20 cellular contexts compared by ENCODE assay signal in the genomic region with DNA sequence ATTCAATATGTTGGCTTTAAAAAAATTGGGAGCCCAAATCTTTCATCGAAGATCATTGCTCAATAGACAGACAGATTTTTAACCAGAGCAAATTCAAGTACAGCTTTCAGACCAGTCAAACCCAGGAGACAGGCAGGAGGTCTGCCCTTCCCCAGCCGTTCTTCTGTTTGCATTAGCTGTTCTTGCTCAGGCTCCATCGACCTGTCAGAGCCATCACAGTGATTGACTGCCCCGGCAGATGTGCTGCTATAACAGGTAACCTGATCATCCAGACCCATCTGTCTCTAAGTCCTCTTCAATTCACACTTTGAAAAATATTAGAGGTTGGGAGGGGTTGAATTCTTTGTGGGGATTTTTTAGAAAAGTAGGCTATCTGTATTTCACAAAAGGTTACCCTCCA.
A peak's percentile ranks its signal among the peaks of the same experiment; 100 is the strongest.
DNase-seq lines count a peak whose midpoint lies in the region; ATAC-seq and TF ChIP-seq lines count a peak whose summit lies in the region.
"Had no signal": no experiment of that assay in that cellular context is flagged by ENCODE, and none has a peak within 500 bp of the region (broad histone marks: within the 10 kb centered on the region; RNA-seq: fewer than 3 reads in every experiment).

No MANE protein-coding gene starts in this region.

- H3K4me1 Mint-ChIP-seq in stimulated activated naive B cell treated with anti-CD40 and anti-IgM and Interleukin-4, amounts not matched to agents 10 μg/mL and 1 μg/mL and 100 μg/mL, for 72 hours, result no peaks in the 10 kb centered on the region
- H3K4me1 Mint-ChIP-seq: central memory CD8-positive, alpha-beta T cell; memory B cell; T-cell had no signal

- H3K36me3 ChIP-seq in neural cell (ENCODE audit: insufficient read depth, low read length), result no peaks in the 10 kb centered on the region
- no peaks in the 10 kb centered on the region for H3K36me3 ChIP-seq in prostate gland
- H3K36me3 ChIP-seq: tibial artery had no signal

- no peaks in the 10 kb centered on the region for H3K9me3 Mint-ChIP-seq in stimulated activated naive B cell treated with anti-CD40 and anti-IgM and Interleukin-4, amounts not matched to agents 10 μg/mL and 1 μg/mL and 100 μg/mL, for 72 hours

- DNase-seq in NCI-H1092 (lab: John Stamatoyannopoulos, UW) (peak; percentile 72), NCI-H187 treated with DMSO at 0.1 percent for 48 hours (lab: John Stamatoyannopoulos, UW) (peak; percentile 97), NCI-H69 (lab: John Stamatoyannopoulos, UW) (peak; percentile 99), prostate gland (ENCODE audit: low spot score) (no peak)
- DNase-seq in stimulated activated naive B cell treated with anti-CD40 and anti-IgM and Interleukin-4, amounts not matched to agents 10 μg/mL and 1 μg/mL and 100 μg/mL, for 72 hours, result no peak
- DNase-seq: AML-193; amygdala; Karpas-422; naive thymus-derived CD8-positive, alpha-beta T cell; NCI-H2029; Right ventricle myocardium superior; stimulated activated CD4-positive, alpha-beta T cell treated with anti-CD3 and anti-CD28 coated beads, Interleukin-2, amount 100 ng/mL, for 24 hours; stimulated activated naive CD8-positive, alpha-beta T cell treated with anti-CD3 and anti-CD28 coated beads, Interleukin-15, Interleukin-2, amounts not matched to agents 100 U/mL and 50 U/mL, for 24 hours; T-cell; tibial artery had no signal

- TF ChIP-seq RAD21 in neural cell (conservative IDR thresholded peaks at IDR 0.05), result peak; percentile 31

- H3K4me3 Mint-ChIP-seq in stimulated activated naive B cell treated with anti-CD40 and anti-IgM and Interleukin-4, amounts not matched to agents 10 μg/mL and 1 μg/mL and 100 μg/mL, for 72 hours, result no peak overlapping the region
- H3K4me3 Mint-ChIP-seq: central memory CD8-positive, alpha-beta T cell; memory B cell; naive thymus-derived CD8-positive, alpha-beta T cell; T-cell had no signal

- H3K79me2 ChIP-seq in neural cell (replicated peaks; ENCODE audit: insufficient read depth, low read length), result peaks cover 74% of the 10 kb centered on the region
- H3K79me2 ChIP-seq: parathyroid adenoma had no signal

- no peak for ATAC-seq in stimulated activated naive B cell treated with anti-CD40 and anti-IgM and Interleukin-4, amounts not matched to agents 10 μg/mL and 1 μg/mL and 100 μg/mL, for 72 hours (replicated peaks)
- ATAC-seq in HG03354 (IDR thresholded peaks at IDR 0.05; ENCODE audit: poor library complexity, severe bottlenecking, unreplicated experiment), result no peak
- ATAC-seq: naive thymus-derived CD8-positive, alpha-beta T cell; stimulated activated naive CD8-positive, alpha-beta T cell treated with anti-CD3 and anti-CD28 coated beads, Interleukin-15, Interleukin-2, amounts not matched to agents 100 U/mL and 50 U/mL, for 24 hours; T-cell had no signal

- no peaks in the 10 kb centered on the region for H3K36me3 Mint-ChIP-seq in stimulated activated naive B cell treated with anti-CD40 and anti-IgM and Interleukin-4, amounts not matched to agents 10 μg/mL and 1 μg/mL and 100 μg/mL, for 72 hours
- H3K36me3 Mint-ChIP-seq: memory B cell; naive thymus-derived CD8-positive, alpha-beta T cell; T-cell had no signal

- no peak overlapping the region for H3K27ac Mint-ChIP-seq in stimulated activated naive B cell treated with anti-CD40 and anti-IgM and Interleukin-4, amounts not matched to agents 10 μg/mL and 1 μg/mL and 100 μg/mL, for 72 hours
- H3K27ac Mint-ChIP-seq: memory B cell; naive thymus-derived CD8-positive, alpha-beta T cell; T-cell had no signal

- no peaks in the 10 kb centered on the region for H3K27me3 Mint-ChIP-seq in stimulated activated naive B cell treated with anti-CD40 and anti-IgM and Interleukin-4, amounts not matched to agents 10 μg/mL and 1 μg/mL and 100 μg/mL, for 72 hours
- H3K27me3 Mint-ChIP-seq: central memory CD8-positive, alpha-beta T cell; memory B cell; naive thymus-derived CD8-positive, alpha-beta T cell; T-cell had no signal

- H3K9me3 ChIP-seq in neural cell (ENCODE audit: low read length) (no peaks in the 10 kb centered on the region), prostate gland (no peaks in the 10 kb centered on the region)
- H3K9me3 ChIP-seq: tibial artery had no signal

- peak overlapping the region; percentile 93 for H3K27ac ChIP-seq in neural cell (ENCODE audit: low read length)
- H3K27ac ChIP-seq in prostate gland, result no peak overlapping the region
- H3K27ac ChIP-seq: parathyroid adenoma, tibial artery had no signal

- H3K9ac ChIP-seq in neural cell (ENCODE audit: low read length), result peak overlapping the region; percentile 60
- H3K9ac ChIP-seq: parathyroid adenoma had no signal

- H3K4me1 ChIP-seq in prostate gland (replicated peaks), result no peaks in the 10 kb centered on the region
- H3K4me1 ChIP-seq: parathyroid adenoma, tibial artery had no signal

- no peaks in the 10 kb centered on the region for H3F3A ChIP-seq in neural cell (ENCODE audit: insufficient read depth, low read length, poor library complexity, severe bottlenecking)

- H3K27me3 ChIP-seq in neural cell (ENCODE audit: insufficient read depth, low read depth, low read length) (no peaks in the 10 kb centered on the region), prostate gland (replicated peaks; ENCODE audit: insufficient read depth) (no peaks in the 10 kb centered on the region)
- H3K27me3 ChIP-seq: tibial artery had no signal

- no peak for TF ChIP-seq POLR2A in prostate gland (IDR thresholded peaks at IDR 0.05)

- peak; percentile 96 for TF ChIP-seq EP300 in neural cell (conservative IDR thresholded peaks at IDR 0.05; ENCODE audit: poor library complexity, severe bottlenecking)

- intact Hi-C loops in prostate gland (cut with DNase I), result no loop called here

- H4K20me1 ChIP-seq in neural cell (ENCODE audit: insufficient read depth), result no peaks in the 10 kb centered on the region

- H3K4me3 ChIP-seq in neural cell (ENCODE audit: low read length) (peak overlapping the region; percentile 54), prostate gland (no peak overlapping the region)
- H3K4me3 ChIP-seq: tibial artery had no signal

- 28% methylated on average over 4 of the region's 4 CpGs for WGBS in prostate gland

- H3K4me2 ChIP-seq in neural cell (ENCODE audit: low read length), result peak overlapping the region; percentile 69

- no peak overlapping the region for H2AFZ ChIP-seq in neural cell (ENCODE audit: low read depth, low read length)
- H2AFZ ChIP-seq: parathyroid adenoma had no signal

- no peak for TF ChIP-seq CTCF in neural cell (IDR thresholded peaks at IDR 0.05; ENCODE audit: poor library complexity, severe bottlenecking)
- no peak for TF ChIP-seq CTCF in prostate gland (IDR thresholded peaks at IDR 0.05)

- no peaks in the 10 kb centered on the region for H3K9me2 ChIP-seq in neural cell (ENCODE audit: insufficient read depth, low read length)

TF ChIP-seq in neural cell, 6 proteins besides CTCF, POLR2A, EP300 and RAD21:
- TF ChIP-seq SMC3 (conservative IDR thresholded peaks at IDR 0.05; ENCODE audit: poor library complexity) (no peak), EZH2 (IDR thresholded peaks at IDR 0.05; ENCODE audit: borderline replicate concordance, insufficient read depth, low read length, poor library complexity, severe bottlenecking) (no peak), POLR2AphosphoS5 (IDR thresholded peaks at IDR 0.05) (peak; percentile 88), MXI1 (conservative IDR thresholded peaks at IDR 0.05; ENCODE audit: poor library complexity, severe bottlenecking) (no peak), TAF1 (IDR thresholded peaks at IDR 0.05; ENCODE audit: low read depth) (peak; percentile 55)
- TF ChIP-seq, protein P1, sequence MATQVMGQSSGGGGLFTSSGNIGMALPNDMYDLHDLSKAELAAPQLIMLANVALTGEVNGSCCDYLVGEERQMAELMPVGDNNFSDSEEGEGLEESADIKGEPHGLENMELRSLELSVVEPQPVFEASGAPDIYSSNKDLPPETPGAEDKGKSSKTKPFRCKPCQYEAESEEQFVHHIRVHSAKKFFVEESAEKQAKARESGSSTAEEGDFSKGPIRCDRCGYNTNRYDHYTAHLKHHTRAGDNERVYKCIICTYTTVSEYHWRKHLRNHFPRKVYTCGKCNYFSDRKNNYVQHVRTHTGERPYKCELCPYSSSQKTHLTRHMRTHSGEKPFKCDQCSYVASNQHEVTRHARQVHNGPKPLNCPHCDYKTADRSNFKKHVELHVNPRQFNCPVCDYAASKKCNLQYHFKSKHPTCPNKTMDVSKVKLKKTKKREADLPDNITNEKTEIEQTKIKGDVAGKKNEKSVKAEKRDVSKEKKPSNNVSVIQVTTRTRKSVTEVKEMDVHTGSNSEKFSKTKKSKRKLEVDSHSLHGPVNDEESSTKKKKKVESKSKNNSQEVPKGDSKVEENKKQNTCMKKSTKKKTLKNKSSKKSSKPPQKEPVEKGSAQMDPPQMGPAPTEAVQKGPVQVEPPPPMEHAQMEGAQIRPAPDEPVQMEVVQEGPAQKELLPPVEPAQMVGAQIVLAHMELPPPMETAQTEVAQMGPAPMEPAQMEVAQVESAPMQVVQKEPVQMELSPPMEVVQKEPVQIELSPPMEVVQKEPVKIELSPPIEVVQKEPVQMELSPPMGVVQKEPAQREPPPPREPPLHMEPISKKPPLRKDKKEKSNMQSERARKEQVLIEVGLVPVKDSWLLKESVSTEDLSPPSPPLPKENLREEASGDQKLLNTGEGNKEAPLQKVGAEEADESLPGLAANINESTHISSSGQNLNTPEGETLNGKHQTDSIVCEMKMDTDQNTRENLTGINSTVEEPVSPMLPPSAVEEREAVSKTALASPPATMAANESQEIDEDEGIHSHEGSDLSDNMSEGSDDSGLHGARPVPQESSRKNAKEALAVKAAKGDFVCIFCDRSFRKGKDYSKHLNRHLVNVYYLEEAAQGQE (IDR thresholded peaks at IDR 0.05; ENCODE audit: borderline replicate concordance), result peak; percentile 60

Comparison
In these comparisons a context has a peak if more than half of its experiments do, and no peak if none do; other contexts are left out.
1. DNase-seq: peak in NCI-H1092 (single experiment), NCI-H187 treated with DMSO at 0.1 percent for 48 hours (single experiment) and NCI-H69 (single experiment); none in prostate gland (single experiment) and stimulated activated naive B cell treated with anti-CD40 and anti-IgM and Interleukin-4, amounts not matched to agents 10 μg/mL and 1 μg/mL and 100 μg/mL, for 72 hours (single experiment).